ENCODE assay signal across 9 cellular contexts in the genomic region with DNA sequence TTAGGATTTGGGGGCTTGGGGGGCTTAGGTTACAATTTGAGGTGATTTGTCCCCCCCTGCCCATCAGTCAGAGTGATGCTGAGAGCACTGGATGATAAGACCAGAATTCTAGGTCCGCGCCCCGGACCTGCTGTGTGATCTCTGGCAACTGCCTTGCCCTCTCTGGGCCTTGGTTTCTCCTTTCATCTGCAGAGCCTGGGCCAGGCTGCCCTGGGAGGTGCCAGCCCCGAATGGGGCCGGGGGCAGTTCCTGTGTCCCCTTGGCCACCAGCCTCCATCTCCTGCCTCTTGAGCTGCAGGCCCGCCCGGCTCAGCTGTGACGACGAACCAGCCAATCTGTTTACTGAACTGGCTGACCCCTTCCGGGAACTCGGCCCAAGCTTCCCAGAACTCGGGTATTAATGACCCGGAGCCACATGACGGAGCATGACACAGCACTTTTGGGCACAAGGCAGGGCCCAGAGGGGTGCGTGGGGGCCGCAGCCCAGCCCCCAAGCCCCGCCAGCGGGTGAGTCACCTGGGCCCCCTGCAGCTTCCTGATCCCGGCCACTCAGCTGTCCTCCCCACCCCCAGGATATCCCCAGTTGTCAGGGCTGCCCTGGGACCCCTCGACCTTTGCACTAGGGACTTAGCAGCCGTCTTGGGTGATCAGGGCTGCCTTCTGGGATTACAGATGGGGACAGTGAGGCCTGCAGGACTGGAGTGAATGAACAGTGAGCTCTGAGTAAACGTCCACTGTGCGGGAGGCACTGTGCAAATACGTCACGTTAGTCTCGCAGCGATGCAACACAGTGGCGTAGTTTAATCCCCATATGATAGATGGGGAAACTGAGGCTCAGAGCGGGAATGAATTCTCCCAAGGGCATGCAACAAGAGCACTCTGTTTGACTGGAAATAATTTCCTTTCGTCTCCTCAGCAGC.
DNase-seq lines count a peak whose midpoint lies in the region; ATAC-seq, FAIRE-seq and TF ChIP-seq lines count a peak whose summit lies in the region.
"Had no signal": no experiment of that assay in that cellular context is flagged by ENCODE, and none has a peak within 500 bp of the region (broad histone marks: within the 10 kb centered on the region; RNA-seq: fewer than 3 reads in every experiment).

No MANE protein-coding gene starts in this region.

- peak overlapping the region; percentile 58 for H2AFZ ChIP-seq in keratinocyte (ENCODE audit: control insufficient read depth, low read length)
- peak overlapping the region; percentile 27 for H2AFZ ChIP-seq in smooth muscle cell (ENCODE audit: low read depth)

- peaks cover 16% of the 10 kb centered on the region for H3K4me1 ChIP-seq in body of pancreas
- H3K4me1 ChIP-seq in keratinocyte (ENCODE audit: control insufficient read depth, extremely low read depth, insufficient read depth, low read length) = peaks cover 13% of the 10 kb centered on the region
- H3K4me1 ChIP-seq in smooth muscle cell (ENCODE audit: low read depth) = no peaks in the 10 kb centered on the region

- intact Hi-C loops in body of pancreas (cut with DNase I) = no loop called here

- ATAC-seq in body of pancreas = peak; percentile 89
- no peak for ATAC-seq in GM19395 (IDR thresholded peaks at IDR 0.05; ENCODE audit: unreplicated experiment)
- no peak for ATAC-seq in GM18520 (IDR thresholded peaks at IDR 0.05; ENCODE audit: unreplicated experiment)

- DNase-seq in COLO668 (lab: John Stamatoyannopoulos, UW; ENCODE audit: unreplicated experiment) = peak; percentile 68
- peak; percentile 76 for DNase-seq in MV-4-11 (lab: John Stamatoyannopoulos, UW)
- DNase-seq in body of pancreas = peak; percentile 81 to 93 (median 84)
- DNase-seq in keratinocyte (ENCODE audit: low read depth, low spot score) = no peak
- DNase-seq in smooth muscle cell (lab: John Stamatoyannopoulos, UW; ENCODE audit: unreplicated experiment) = peak; percentile 23
- DNase-seq in foreskin melanocyte = no peak

- H3K9me1 ChIP-seq in keratinocyte (ENCODE audit: control insufficient read depth, extremely low read depth, insufficient read depth, low read length) = no peaks in the 10 kb centered on the region

- H3K9me3 ChIP-seq in body of pancreas = no peaks in the 10 kb centered on the region
- no peaks in the 10 kb centered on the region for H3K9me3 ChIP-seq in keratinocyte (ENCODE audit: control insufficient read depth, low read depth, low read length)
- no peaks in the 10 kb centered on the region for H3K9me3 ChIP-seq in smooth muscle cell (replicated peaks; ENCODE audit: low read depth)

- peaks cover 5% of the 10 kb centered on the region for H3F3A ChIP-seq in smooth muscle cell (ENCODE audit: low read depth)

- H4K20me1 ChIP-seq in keratinocyte (ENCODE audit: control insufficient read depth, extremely low read depth, insufficient read depth, low read length) (no peaks in the 10 kb centered on the region), smooth muscle cell (ENCODE audit: low read depth) (no peaks in the 10 kb centered on the region)

- 39 to 54% methylated on average over 13 to 30 of the region's 30 CpGs for WGBS in body of pancreas, 2 donors
- 47% methylated on average over 27 of the region's 30 CpGs for WGBS in smooth muscle cell (ENCODE audit: low lambda C conversion rate)

- H3K36me3 ChIP-seq in body of pancreas (replicated peaks in 1 of 2; ENCODE audit: insufficient read depth in 1 of 2, low read depth in 2 of 2) (no peaks in the 10 kb centered on the region), keratinocyte (ENCODE audit: control insufficient read depth in 2 of 2, extremely low read depth in 1 of 2, insufficient read depth in 2 of 2, low read length in 2 of 2) (no peaks in the 10 kb centered on the region), smooth muscle cell (ENCODE audit: low read depth) (no peaks in the 10 kb centered on the region)

- no peak overlapping the region for H3K9ac ChIP-seq in keratinocyte (ENCODE audit: control insufficient read depth, extremely low read depth, insufficient read depth, low read length)
- peak overlapping the region; percentile 35 for H3K9ac ChIP-seq in smooth muscle cell (ENCODE audit: low read depth)

- no peaks in the 10 kb centered on the region for H3K79me2 ChIP-seq in keratinocyte (ENCODE audit: control insufficient read depth, insufficient read depth, low read length)
- H3K79me2 ChIP-seq in smooth muscle cell (ENCODE audit: low read depth) = no peaks in the 10 kb centered on the region

- H3K4me2 ChIP-seq in keratinocyte (ENCODE audit: control insufficient read depth, extremely low read depth, insufficient read depth, low read depth, low read length) (peak overlapping the region; percentile 43), smooth muscle cell (no peak overlapping the region)

- TF ChIP-seq CTCF in body of pancreas (IDR thresholded peaks at IDR 0.05) = no peak
- TF ChIP-seq CTCF in keratinocyte (optimal IDR thresholded peaks at IDR 0.05 in 1 of 3, IDR thresholded peaks at IDR 0.05 in 1 of 3, conservative IDR thresholded peaks at IDR 0.05 in 1 of 3; ENCODE audit: extremely low read depth in 1 of 3, insufficient read depth in 2 of 3, low read length in 3 of 3) = no peak
- no peak for TF ChIP-seq CTCF in smooth muscle cell (IDR thresholded peaks at IDR 0.05; ENCODE audit: borderline replicate concordance, insufficient read depth, poor library complexity, severe bottlenecking)

- H3K4me3 ChIP-seq in body of pancreas (no peak overlapping the region), keratinocyte (ENCODE audit: control insufficient read depth in 2 of 3, extremely low read depth in 1 of 3, insufficient read depth in 2 of 3, low read depth in 1 of 3, low read length in 3 of 3) (no peak overlapping the region), smooth muscle cell (no peak overlapping the region)

- dilution Hi-C loops in keratinocyte (cut with MboI; ENCODE audit: extremely low pct_ligation_motif_present, low sequenced_read_pairs) = no loop called here

- no peak for TF ChIP-seq POLR2A in body of pancreas (IDR thresholded peaks at IDR 0.05)

- no peak for FAIRE-seq in keratinocyte (lab: Jason Lieb, UNC)

- peak overlapping the region; percentile 35 to 71 (median 60) for H3K27ac ChIP-seq in body of pancreas
- no peak overlapping the region for H3K27ac ChIP-seq in keratinocyte (ENCODE audit: control insufficient read depth, insufficient read depth, low read length)
- H3K27ac ChIP-seq in smooth muscle cell (ENCODE audit: low read depth) = peak overlapping the region; percentile 65
- H3K27ac ChIP-seq: HL-60 had no signal

- H3K27me3 ChIP-seq in body of pancreas (no peaks in the 10 kb centered on the region), keratinocyte (ENCODE audit: control insufficient read depth, extremely low read depth, insufficient read depth, low read length) (no peaks in the 10 kb centered on the region), smooth muscle cell (ENCODE audit: low read depth) (no peaks in the 10 kb centered on the region)

Comparison
In these comparisons a context has a peak if more than half of its experiments do, and no peak if none do; other contexts are left out.
1. DNase-seq: peak in COLO668 (single experiment), MV-4-11 (single experiment), body of pancreas (4 of 4) and smooth muscle cell (single experiment); none in keratinocyte (single experiment) and foreskin melanocyte (single experiment).